16 cellular contexts compared by ENCODE assay signal in genomic region chr18:5288517-5288935, GRCh38. TPM values are rescaled to one million over a fixed set of nuclear protein-coding genes. Genes with fewer than 3 reads are reported as not detected.
A peak's percentile ranks its signal among the peaks of the same experiment; 100 is the strongest.
DNase-seq lines count a peak whose midpoint lies in the region; ATAC-seq and TF ChIP-seq lines count a peak whose summit lies in the region.
"Had no signal": no experiment of that assay in that cellular context is flagged by ENCODE, and none has a peak within 500 bp of the region (broad histone marks: within the 10 kb centered on the region; RNA-seq: fewer than 3 reads in every experiment).

No MANE protein-coding gene starts in this region.

- TF ChIP-seq CTCF in WTC11 (IDR thresholded peaks at IDR 0.05) (no peak), HFFc6 (IDR thresholded peaks at IDR 0.05) (no peak)

- H3K9me3 Mint-ChIP-seq in WTC11 (no peaks in the 10 kb centered on the region), HFFc6 (no peaks in the 10 kb centered on the region)
- H3K9me3 Mint-ChIP-seq: CD8-positive, alpha-beta memory T cell had no signal

- no peak for DNase-seq in WTC11 (ENCODE audit: low spot score)
- no peak for DNase-seq in HFFc6
- no peak for DNase-seq in NCI-H226
- DNase-seq in SKM-1 (lab: John Stamatoyannopoulos, UW; ENCODE audit: unreplicated experiment), result no peak
- no peak for DNase-seq in NCI-H446 treated with DMSO at 0.1 percent for 48 hours (lab: John Stamatoyannopoulos, UW)
- DNase-seq: activated CD4-positive, alpha-beta T cell treated with anti-CD3 and anti-CD28 coated beads for 4 hours; activated effector memory CD4-positive, alpha-beta T cell treated with Interleukin-2 at 50 U/mL for 16 hours; CD8-positive, alpha-beta memory T cell; hypothalamus; NCI-H1694; posterior cingulate gyrus; stimulated activated naive CD8-positive, alpha-beta T cell treated with anti-CD3 and anti-CD28 coated beads, Interleukin-15, Interleukin-2, amounts not matched to agents 100 U/mL and 50 U/mL, for 24 hours had no signal

- POLR2A ChIA-PET in WTC11 (lab: Charles Lee), result no interaction called here

- H3K4me1 Mint-ChIP-seq in WTC11, result peaks cover 16% of the 10 kb centered on the region
- peaks cover 8% of the 10 kb centered on the region for H3K4me1 Mint-ChIP-seq in HFFc6 (ENCODE audit: low read depth)

- H3K36me3 Mint-ChIP-seq in WTC11 (peaks cover 21% of the 10 kb centered on the region), HFFc6 (ENCODE audit: low read depth) (peaks cover 9% of the 10 kb centered on the region)

- ATAC-seq in GM18861 (IDR thresholded peaks at IDR 0.05; ENCODE audit: unreplicated experiment) (peak; percentile 80), GM21528 (IDR thresholded peaks at IDR 0.05; ENCODE audit: low FRiP score, unreplicated experiment) (peak; percentile 51), HG03108 (IDR thresholded peaks at IDR 0.05; ENCODE audit: unreplicated experiment) (peak; percentile 79), WTC11 (peak; percentile 62)
- ATAC-seq: SK-N-SH treated with all-trans-retinoic acid at 6 μM for 48 hours; stimulated activated naive CD8-positive, alpha-beta T cell treated with anti-CD3 and anti-CD28 coated beads, Interleukin-15, Interleukin-2, amounts not matched to agents 100 U/mL and 50 U/mL, for 24 hours had no signal

- H3K27me3 Mint-ChIP-seq in WTC11 (ENCODE audit: low read depth) (no peaks in the 10 kb centered on the region), HFFc6 (ENCODE audit: insufficient read depth) (no peaks in the 10 kb centered on the region; the same call in 1 of the 2 replicates)
- H3K27me3 Mint-ChIP-seq: CD8-positive, alpha-beta memory T cell had no signal

- CTCF ChIA-PET in WTC11 (lab: Charles Lee), result no interaction called here

- no peak overlapping the region for H3K4me3 Mint-ChIP-seq in WTC11
- H3K4me3 Mint-ChIP-seq in HFFc6, result no peak overlapping the region
- H3K4me3 Mint-ChIP-seq: CD8-positive, alpha-beta memory T cell had no signal

- H3K27ac Mint-ChIP-seq in WTC11, result peak overlapping the region; percentile 19; the same call in 1 of the 2 replicates
- no peak overlapping the region for H3K27ac Mint-ChIP-seq in HFFc6

TF ChIP-seq in WTC11, 78 proteins besides CTCF, POLR2A, EP300 and RAD21:
- TF ChIP-seq ZNF281 (CRISPR knock-in tag; IDR thresholded peaks at IDR 0.05) (no peak), E2F1 (CRISPR knock-in tag; IDR thresholded peaks at IDR 0.05) (no peak)

RNA-seq across cellular contexts. Expression of gene ZBTB14, which starts 7.0 kb away (rescaled TPM):
- total RNA-seq in WTC11 (2021), result 15.1 to 16.9 TPM (median 16.7 TPM) in 3 replicates
- 1 to 10 TPM; 5.9 to 6.6 (median 6.3) TPM for total RNA-seq in HFFc6 (2021; fragmentation: NEBNext Ultra II Directional; extraction: Animal tissue kit (Norgen Biotek cat#: 25700))
